ENCODE assay signal across 8 cellular contexts in genomic region chr2:159249955-159250723, GRCh38. TPM values are rescaled to one million over a fixed set of nuclear protein-coding genes. Genes with fewer than 3 reads are reported as not detected.
DNase-seq lines count a peak whose midpoint lies in the region; ATAC-seq and TF ChIP-seq lines count a peak whose summit lies in the region.

No MANE protein-coding gene starts in this region.

- POLR2A ChIA-PET in Panc1 (lab: Charles Lee): interaction anchor here (0.6 kb wide), 2 partner anchors 15 to 160 kb away, joined by 3 to 5 read pairs; no protein-coding TSS in a partner anchor

- H3K36me3 ChIP-seq in GM06990 (ENCODE audit: control insufficient read depth, insufficient read depth, low read length): 0 out of 2 replicates have a peak, but pooled peaks cover 1% of the 10 kb centered on the region
- H3K36me3 ChIP-seq in Panc1 (ENCODE audit: control insufficient read depth, insufficient read depth, low read length): no peaks in the 10 kb centered on the region

- peaks cover 14% of the 10 kb centered on the region; the same call in 1 of the 2 replicates for H3K4me1 ChIP-seq in Panc1 (ENCODE audit: control insufficient read depth, insufficient read depth, low read length)

- in situ Hi-C loops in Panc1 (cut with HindIII; ENCODE audit: low pct_unique_long_range_greater_than_20kb, low sequenced_read_pairs): no loop called here

- DNase-seq in GM06990 (ENCODE audit: extremely low read depth, insufficient read length) (peak; percentile 6), Panc1 (ENCODE audit: low read depth, low spot score) (peak; percentile 71), fibroblast of mammary gland (ENCODE audit: low read depth) (peak; percentile 89), pons (ENCODE audit: low spot score) (peak; percentile 93), posterior vena cava (ENCODE audit: low spot score) (no peak), T-helper 9 cell (no peak)

- intact Hi-C loops in Panc1 (cut with micrococcal nuclease; ENCODE audit: unreplicated experiment): no loop called here
- intact Hi-C loops in posterior vena cava (cut with DNase I): no loop called here

- peak overlapping the region; percentile 72 for H3K27ac ChIP-seq in Panc1 (ENCODE audit: low read length)

- peak; percentile 72 for ATAC-seq in HG03097 (IDR thresholded peaks at IDR 0.05; ENCODE audit: low FRiP score, unreplicated experiment)
- ATAC-seq in Panc1: peak; percentile 86
- no peak for ATAC-seq in HG03039 (IDR thresholded peaks at IDR 0.05; ENCODE audit: unreplicated experiment)

- no TSS peak for BruUV-seq in Panc1 (replicated peaks; lab: Mats Ljungman, UMichigan)

- H3K9me3 ChIP-seq in Panc1 (ENCODE audit: control insufficient read depth, insufficient read depth, low read depth, low read length): no peaks in the 10 kb centered on the region

- TF ChIP-seq CTCF in GM06990 (IDR thresholded peaks at IDR 0.05; ENCODE audit: insufficient read depth, low read length, poor library complexity, severe bottlenecking) (no peak), Panc1 (IDR thresholded peaks at IDR 0.05) (no peak), fibroblast of mammary gland (conservative IDR thresholded peaks at IDR 0.05; ENCODE audit: control insufficient read depth, insufficient read depth, low read depth, low read length) (no peak)

- no peak overlapping the region for H3K4me3 ChIP-seq in GM06990 (replicated peaks; ENCODE audit: low read depth, low read length)
- no peak overlapping the region for H3K4me3 ChIP-seq in Panc1 (ENCODE audit: low read depth in 2 of 2, low read length in 2 of 2)
- no peak overlapping the region for H3K4me3 ChIP-seq in fibroblast of mammary gland (ENCODE audit: control insufficient read depth, low read depth, low read length)

- CTCF ChIA-PET in Panc1 (lab: Charles Lee): interaction anchor here (0.6 kb wide), 1 partner anchor 365 kb away, joined by 3 read pairs; no protein-coding TSS in a partner anchor

- H3K27me3 ChIP-seq in GM06990 (replicated peaks; ENCODE audit: control insufficient read depth, insufficient read depth, low read length): no peaks in the 10 kb centered on the region
- H3K27me3 ChIP-seq in Panc1 (ENCODE audit: control insufficient read depth, insufficient read depth, low read length): no peaks in the 10 kb centered on the region

RNA-seq across cellular contexts. Expression of gene WDSUB1, which starts 36.4 kb away (rescaled TPM):
- total RNA-seq in Panc1 (2021; ENCODE audit: unreplicated experiment) (7.7 TPM), posterior vena cava (1 to 10 TPM; 4.9 to 7.9 TPM)
- 7.9 TPM for polyA plus RNA-seq in Panc1 (2012; ENCODE audit: insufficient read length)

Comparison
In these comparisons a context has a peak if more than half of its experiments do, and no peak if none do; other contexts are left out.
1. DNase-seq: peak in GM06990 (single experiment), Panc1 (single experiment), fibroblast of mammary gland (single experiment) and pons (single experiment); none in posterior vena cava (single experiment) and T-helper 9 cell (single experiment).